Comparison of ENCODE assay signal across 10 cellular contexts in the genomic region with DNA sequence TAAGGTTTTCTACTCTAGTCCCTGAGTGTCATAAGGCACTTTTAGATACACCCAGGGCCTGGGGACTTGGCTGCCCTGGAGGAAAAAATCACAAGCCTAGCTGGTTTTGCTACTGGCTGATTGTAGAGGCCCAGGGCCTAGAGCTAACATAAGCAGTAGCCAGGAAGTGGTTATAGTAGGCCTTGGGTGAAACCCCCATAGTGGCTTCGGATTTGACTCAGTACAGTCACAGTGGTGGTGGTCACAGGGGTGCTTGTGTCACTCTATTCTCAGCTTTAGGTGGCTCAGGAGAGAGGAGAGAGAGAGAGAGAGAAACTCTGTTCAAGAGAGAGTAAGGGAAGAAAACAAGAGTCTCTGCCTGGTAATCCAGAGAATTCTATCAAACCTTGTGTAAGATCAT.
DNase-seq lines count a peak whose midpoint lies in the region; ATAC-seq and TF ChIP-seq lines count a peak whose summit lies in the region.
"Had no signal": no experiment of that assay in that cellular context is flagged by ENCODE, and none has a peak within 500 bp of the region (broad histone marks: within the 10 kb centered on the region; RNA-seq: fewer than 3 reads in every experiment).

No MANE protein-coding gene starts in this region.

- WGBS in SK-N-SH (ENCODE audit: low lambda C conversion rate), result 0% methylated on average over 1 of the region's 1 CpG

- H3K27me3 Mint-ChIP-seq in T-helper 2 cell treated with Interferon-gamma antibody and Interleukin-4, amounts not matched to agents 5 μg/mL and 100 μg/mL, for 36 hours (ENCODE audit: low read depth), result no peaks in the 10 kb centered on the region
- H3K27me3 Mint-ChIP-seq in activated naive CD8-positive, alpha-beta T cell treated with anti-CD3 and anti-CD28 coated beads, Interleukin-2, amount 50 U/mL, for 24 hours, result peaks cover 2% of the 10 kb centered on the region

- H3F3A ChIP-seq in SK-N-SH (replicated peaks; ENCODE audit: insufficient read depth), result no peaks in the 10 kb centered on the region

- H2AFZ ChIP-seq in SK-N-SH (ENCODE audit: low read depth), result no peak overlapping the region

- H3K27ac Mint-ChIP-seq in T-helper 2 cell treated with Interferon-gamma antibody and Interleukin-4, amounts not matched to agents 5 μg/mL and 100 μg/mL, for 36 hours, result no peak overlapping the region
- no peak overlapping the region for H3K27ac Mint-ChIP-seq in activated naive CD8-positive, alpha-beta T cell treated with anti-CD3 and anti-CD28 coated beads, Interleukin-2, amount 50 U/mL, for 24 hours

- H3K4me1 ChIP-seq in SK-N-SH (ENCODE audit: control insufficient read depth in 1 of 2, insufficient read depth in 2 of 2, low read depth in 1 of 2, low read length in 1 of 2), result no peaks in the 10 kb centered on the region

- no peaks in the 10 kb centered on the region for H3K27me3 ChIP-seq in SK-N-SH (ENCODE audit: insufficient read depth)

- POLR2A ChIA-PET in SK-N-SH (lab: Yijun Ruan, JAX), result no interaction called here

- H3K4me2 ChIP-seq in SK-N-SH, result no peak overlapping the region

- TF ChIP-seq EP300 in SK-N-SH (IDR thresholded peaks at IDR 0.05; ENCODE audit: borderline replicate concordance in 1 of 2, low read depth in 1 of 2, low read length in 1 of 2), result no peak

- peak; percentile 98 for ATAC-seq in GM18867 (IDR thresholded peaks at IDR 0.05; ENCODE audit: unreplicated experiment)
- peak; percentile 92 for ATAC-seq in GM21423 (IDR thresholded peaks at IDR 0.05; ENCODE audit: unreplicated experiment)
- ATAC-seq in HG03025 (IDR thresholded peaks at IDR 0.05; ENCODE audit: low FRiP score, unreplicated experiment), result peak; percentile 99
- no peak for ATAC-seq in activated naive CD8-positive, alpha-beta T cell treated with anti-CD3 and anti-CD28 coated beads, Interleukin-2, amount 50 U/mL, for 24 hours

- H3K27ac ChIP-seq in SK-N-SH (ENCODE audit: low read depth in 2 of 2, low read length in 1 of 2), result no peak overlapping the region

- H3K9me2 ChIP-seq in SK-N-SH, result no peaks in the 10 kb centered on the region

- H3K4me3 ChIP-seq in SK-N-SH (ENCODE audit: low read depth in 2 of 2, low read length in 1 of 2), result no peak overlapping the region

- TF ChIP-seq RAD21 in SK-N-SH (IDR thresholded peaks at IDR 0.05; ENCODE audit: low read length), result no peak

- peak; percentile 4 for DNase-seq in T-helper 2 cell treated with Interferon-gamma antibody and Interleukin-4, amounts not matched to agents 5 μg/mL and 100 μg/mL, for 36 hours (ENCODE audit: low spot score)
- DNase-seq in SK-N-SH (no peak), putamen (ENCODE audit: low spot score) (no peak)
- no peak for DNase-seq in activated naive CD8-positive, alpha-beta T cell treated with anti-CD3 and anti-CD28 coated beads, Interleukin-2, amount 50 U/mL, for 24 hours
- DNase-seq: COR-L47; effector CD8-positive, alpha-beta T cell; NCI-H524 had no signal

- no peaks in the 10 kb centered on the region for H3K36me3 Mint-ChIP-seq in T-helper 2 cell treated with Interferon-gamma antibody and Interleukin-4, amounts not matched to agents 5 μg/mL and 100 μg/mL, for 36 hours (ENCODE audit: low read depth)
- no peaks in the 10 kb centered on the region for H3K36me3 Mint-ChIP-seq in activated naive CD8-positive, alpha-beta T cell treated with anti-CD3 and anti-CD28 coated beads, Interleukin-2, amount 50 U/mL, for 24 hours (ENCODE audit: low read depth)

- no peaks in the 10 kb centered on the region for H4K20me1 ChIP-seq in SK-N-SH (ENCODE audit: insufficient read depth)

- H3K36me3 ChIP-seq in SK-N-SH (replicated peaks in 1 of 2; ENCODE audit: control insufficient read depth in 1 of 2, insufficient read depth in 2 of 2, low read length in 1 of 2), result no peaks in the 10 kb centered on the region

- no peak for TF ChIP-seq CTCF in SK-N-SH (IDR thresholded peaks at IDR 0.05)

- no peaks in the 10 kb centered on the region for H3K79me2 ChIP-seq in SK-N-SH (ENCODE audit: insufficient read depth)

- CTCF ChIA-PET in SK-N-SH (lab: Yijun Ruan, JAX), result no interaction called here

- H3K4me1 Mint-ChIP-seq in T-helper 2 cell treated with Interferon-gamma antibody and Interleukin-4, amounts not matched to agents 5 μg/mL and 100 μg/mL, for 36 hours (ENCODE audit: low read depth), result no peaks in the 10 kb centered on the region
- no peaks in the 10 kb centered on the region for H3K4me1 Mint-ChIP-seq in activated naive CD8-positive, alpha-beta T cell treated with anti-CD3 and anti-CD28 coated beads, Interleukin-2, amount 50 U/mL, for 24 hours

- H3K4me3 Mint-ChIP-seq in T-helper 2 cell treated with Interferon-gamma antibody and Interleukin-4, amounts not matched to agents 5 μg/mL and 100 μg/mL, for 36 hours, result no peak overlapping the region
- H3K4me3 Mint-ChIP-seq in activated naive CD8-positive, alpha-beta T cell treated with anti-CD3 and anti-CD28 coated beads, Interleukin-2, amount 50 U/mL, for 24 hours, result no peak overlapping the region

- H3K9me3 ChIP-seq in SK-N-SH, result no peaks in the 10 kb centered on the region

- no peak overlapping the region for H3K9ac ChIP-seq in SK-N-SH

- H3K9me3 Mint-ChIP-seq in T-helper 2 cell treated with Interferon-gamma antibody and Interleukin-4, amounts not matched to agents 5 μg/mL and 100 μg/mL, for 36 hours, result peaks cover 3% of the 10 kb centered on the region
- H3K9me3 Mint-ChIP-seq in activated naive CD8-positive, alpha-beta T cell treated with anti-CD3 and anti-CD28 coated beads, Interleukin-2, amount 50 U/mL, for 24 hours, result no peaks in the 10 kb centered on the region

TF ChIP-seq in SK-N-SH, 30 proteins besides CTCF, POLR2A, EP300 and RAD21 (continues in another document):
- TF ChIP-seq ZBTB33 (IDR thresholded peaks at IDR 0.05; ENCODE audit: borderline replicate concordance, low read depth) (no peak), MAX (IDR thresholded peaks at IDR 0.05; ENCODE audit: low read depth) (no peak), GABPA (IDR thresholded peaks at IDR 0.05; ENCODE audit: low read depth) (no peak), RFX5 (IDR thresholded peaks at IDR 0.05; ENCODE audit: low read length) (no peak), FOSL2 (IDR thresholded peaks at IDR 0.05; ENCODE audit: borderline replicate concordance, low read depth) (no peak), FOXJ3 (CRISPR knock-in tag; IDR thresholded peaks at IDR 0.05) (no peak), SIN3A (IDR thresholded peaks at IDR 0.05; ENCODE audit: borderline replicate concordance, low read depth, low read length) (no peak), NFIC (IDR thresholded peaks at IDR 0.05; ENCODE audit: borderline replicate concordance) (no peak), REST (IDR thresholded peaks at IDR 0.05; ENCODE audit: low read depth, low read length) (no peak)
- TF ChIP-seq, protein P1, sequence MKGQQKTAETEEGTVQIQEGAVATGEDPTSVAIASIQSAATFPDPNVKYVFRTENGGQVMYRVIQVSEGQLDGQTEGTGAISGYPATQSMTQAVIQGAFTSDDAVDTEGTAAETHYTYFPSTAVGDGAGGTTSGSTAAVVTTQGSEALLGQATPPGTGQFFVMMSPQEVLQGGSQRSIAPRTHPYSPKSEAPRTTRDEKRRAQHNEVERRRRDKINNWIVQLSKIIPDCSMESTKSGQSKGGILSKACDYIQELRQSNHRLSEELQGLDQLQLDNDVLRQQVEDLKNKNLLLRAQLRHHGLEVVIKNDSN (IDR thresholded peaks at IDR 0.05; ENCODE audit: borderline replicate concordance, low read depth), result no peak
